ENCODE assay signal across 29 cellular contexts in genomic region chrX:43716696-43717095, GRCh38.
"Had no signal": no experiment of that assay in that cellular context is flagged by ENCODE, and none has a peak within 500 bp of the region (broad histone marks: within the 10 kb centered on the region; RNA-seq: fewer than 3 reads in every experiment).

No MANE protein-coding gene starts in this region.

- FAIRE-seq: TTC549 had no signal

- H3K27me3 ChIP-seq: MG63, Peyer's patch had no signal

- H3K27ac ChIP-seq: KMS-11 had no signal

- H3K9ac ChIP-seq: KMS-11 had no signal

- H3K4me2 ChIP-seq: KMS-11 had no signal

- H3K4me3 ChIP-seq: MG63, Peyer's patch had no signal

- H3K4me1 ChIP-seq: Peyer's patch had no signal

- H3K9me3 ChIP-seq: MG63, Peyer's patch had no signal

- H3K36me3 ChIP-seq: MG63 had no signal

- DNase-seq: activated B cell treated with CpG ODN at 0.5 μM for 24 hours; activated CD4-positive, alpha-beta T cell treated with anti-CD3 and anti-CD28 coated beads for 1 hour; activated CD4-positive, alpha-beta T cell treated with anti-CD3 and anti-CD28 coated beads, Interleukin-2, amount 10 ng/mL, durations not matched to agents 24 days and 14 days; activated CD4-positive, alpha-beta T cell treated with anti-CD3 and anti-CD28 coated beads, Interleukin-2, amount 50 U/mL, for 48 hours; activated CD8-positive, alpha-beta memory T cell treated with anti-CD3 and anti-CD28 coated beads, Interleukin-2, amount 10 ng/mL, durations not matched to agents 7 days and 5 days; activated effector memory CD4-positive, alpha-beta T cell treated with anti-CD3 and anti-CD28 coated beads, Interleukin-2, amount 50 U/mL, for 16 hours; activated naive CD4-positive, alpha-beta T cell treated with anti-CD3 and anti-CD28 coated beads for 36 hours; activated naive CD8-positive, alpha-beta T cell treated with anti-CD3 and anti-CD28 coated beads for 36 hours; activated T-cell treated with anti-CD3 and anti-CD28 coated beads, Interleukin-2, amount 50 U/mL, for 24 hours; anterior cingulate cortex; central memory CD4-positive, alpha-beta T cell; MG63; MV-4-11; NCI-H1092 treated with DMSO at 0.1 percent for 48 hours; NCI-H1417 treated with DMSO at 0.1 percent for 48 hours; NCI-H1694; NCI-H2029; NCI-H2107; NCI-H2171 treated with DMSO at 0.1 percent for 48 hours; NCI-H345; NCI-H510A; NCI-H526 treated with DMSO at 0.1 percent for 48 hours; NCI-H82; Peyer's patch; SHP77 treated with DMSO at 0.1 percent for 48 hours; T-helper 17 cell; T-helper 9 cell had no signal
